ENCODE assay signal across 13 cellular contexts in genomic region chr2:128617661-128618060, GRCh38.
DNase-seq lines count a peak whose midpoint lies in the region; TF ChIP-seq lines count a peak whose summit lies in the region.
"Had no signal": no experiment of that assay in that cellular context is flagged by ENCODE, and none has a peak within 500 bp of the region (broad histone marks: within the 10 kb centered on the region; RNA-seq: fewer than 3 reads in every experiment).

No MANE protein-coding gene starts in this region.

- H3K4ac ChIP-seq in trophoblast cell (ENCODE audit: low read depth, low read length), result no peak overlapping the region

- H3K36me3 Mint-ChIP-seq in chondrocyte (ENCODE audit: low read depth), result no peaks in the 10 kb centered on the region
- no peaks in the 10 kb centered on the region for H3K36me3 Mint-ChIP-seq in glutamatergic neuron (ENCODE audit: unreplicated experiment)
- H3K36me3 Mint-ChIP-seq: CD8-positive, alpha-beta memory T cell had no signal

- H3K4me1 Mint-ChIP-seq in chondrocyte (ENCODE audit: low read depth) (peaks cover 2% of the 10 kb centered on the region), glutamatergic neuron (ENCODE audit: low read depth, unreplicated experiment) (peaks cover 7% of the 10 kb centered on the region)
- H3K4me1 Mint-ChIP-seq: CD8-positive, alpha-beta memory T cell had no signal

- WGBS in spleen, 5 donors, result 77 to 97% (median 86%) methylated on average over 6 of the region's 6 CpGs
- WGBS in trophoblast cell (ENCODE audit: extremely low coverage, insufficient coverage, insufficient read length), result no CpG with 5 or more reads among the region's 6 CpGs

- H3K4me2 ChIP-seq in trophoblast cell (ENCODE audit: low read length), result no peak overlapping the region
- H3K4me2 ChIP-seq: A549 had no signal

- DNase-seq in chondrocyte (ENCODE audit: low spot score) (peak; percentile 62), glutamatergic neuron (peak; percentile 4), mesenteric fat pad (ENCODE audit: low spot score) (peak; percentile 43), spleen (peak; percentile 67), iPS-NIHi11 (ENCODE audit: low spot score) (no peak), NCI-H1436 treated with DMSO at 0.1 percent for 48 hours (lab: John Stamatoyannopoulos, UW) (no peak), trophoblast cell (no peak)
- DNase-seq: CD8-positive, alpha-beta memory T cell; DMS53; GF-D8 had no signal

- H2AFZ ChIP-seq in trophoblast cell (ENCODE audit: insufficient read depth, low read length, poor library complexity), result no peak overlapping the region

- no peaks in the 10 kb centered on the region for H3K27me3 ChIP-seq in spleen (replicated peaks in 1 of 7)
- no peaks in the 10 kb centered on the region for H3K27me3 ChIP-seq in trophoblast cell (ENCODE audit: insufficient read depth, low read length)

- no peak overlapping the region for H4K91ac ChIP-seq in trophoblast cell (ENCODE audit: low read depth, low read length)

- peaks cover 0 to 9% (median 0%) of the 10 kb centered on the region in 6 donors for H3K4me1 ChIP-seq in spleen
- H3K4me1 ChIP-seq in trophoblast cell (ENCODE audit: control insufficient read depth in 1 of 2, insufficient read depth in 2 of 2, low read length in 2 of 2), result no peaks in the 10 kb centered on the region
- H3K4me1 ChIP-seq: A549, Caco-2 had no signal

- H3K27ac Mint-ChIP-seq in chondrocyte (ENCODE audit: unreplicated experiment) (no peak overlapping the region), glutamatergic neuron (ENCODE audit: unreplicated experiment) (no peak overlapping the region)
- H3K27ac Mint-ChIP-seq: CD8-positive, alpha-beta memory T cell had no signal

- no peak overlapping the region for H3K9ac ChIP-seq in trophoblast cell (ENCODE audit: low read length)

- H4K8ac ChIP-seq in trophoblast cell (ENCODE audit: low read depth, low read length), result no peak overlapping the region

- no peaks in the 10 kb centered on the region for H3K79me1 ChIP-seq in trophoblast cell (ENCODE audit: low read length)

- H3K27ac ChIP-seq in spleen (no peak overlapping the region), trophoblast cell (ENCODE audit: low read depth, low read length) (no peak overlapping the region)
- H3K27ac ChIP-seq: A549, HL-60 had no signal

- no peak overlapping the region for H2BK120ac ChIP-seq in trophoblast cell (ENCODE audit: insufficient read depth, low read length, poor library complexity)

- H3K79me2 ChIP-seq in trophoblast cell (ENCODE audit: control insufficient read depth, insufficient read depth, low read length, poor library complexity), result no peaks in the 10 kb centered on the region

- no peak overlapping the region for H3K4me3 ChIP-seq in spleen
- H3K4me3 ChIP-seq in trophoblast cell (ENCODE audit: low read depth, low read length), result no peak overlapping the region
- H3K4me3 ChIP-seq: A549 had no signal

- H3K36me3 ChIP-seq in spleen, result no peaks in the 10 kb centered on the region
- H3K36me3 ChIP-seq in trophoblast cell (ENCODE audit: control insufficient read depth in 1 of 2, insufficient read depth in 2 of 2, low read length in 2 of 2), result no peaks in the 10 kb centered on the region

- H3K9me3 Mint-ChIP-seq in chondrocyte (ENCODE audit: low read depth) (no peaks in the 10 kb centered on the region), glutamatergic neuron (ENCODE audit: unreplicated experiment) (peaks cover 6% of the 10 kb centered on the region)

- H2AK5ac ChIP-seq in trophoblast cell (ENCODE audit: low read length), result no peak overlapping the region

- H4K12ac ChIP-seq in trophoblast cell (ENCODE audit: low read depth, low read length), result no peak overlapping the region

- TF ChIP-seq CTCF in chondrocyte (IDR thresholded peaks at IDR 0.05) (no peak), glutamatergic neuron (IDR thresholded peaks at IDR 0.05; ENCODE audit: partially characterized antibody, unreplicated experiment) (no peak), spleen (IDR thresholded peaks at IDR 0.05 in 8 of 11, conservative IDR thresholded peaks at IDR 0.05 in 3 of 11) (no peak)

- no peak overlapping the region for H3K14ac ChIP-seq in trophoblast cell (ENCODE audit: low read length)

- H3K18ac ChIP-seq in trophoblast cell (ENCODE audit: low read length), result no peak overlapping the region

- H3K9me3 ChIP-seq in spleen (no peaks in the 10 kb centered on the region), trophoblast cell (ENCODE audit: insufficient read depth, low read depth, low read length) (peaks cover 1% of the 10 kb centered on the region)
- H3K9me3 ChIP-seq: A549, Caco-2 had no signal

- H3K4me3 Mint-ChIP-seq in chondrocyte (ENCODE audit: unreplicated experiment), result no peak overlapping the region
- H3K4me3 Mint-ChIP-seq in glutamatergic neuron (ENCODE audit: unreplicated experiment), result no peak overlapping the region
- H3K4me3 Mint-ChIP-seq: CD8-positive, alpha-beta memory T cell had no signal

- H2BK12ac ChIP-seq in trophoblast cell (ENCODE audit: low read length), result no peak overlapping the region

- no peak overlapping the region for H3K23ac ChIP-seq in trophoblast cell (ENCODE audit: low read length)

- no peaks in the 10 kb centered on the region for H3K27me3 Mint-ChIP-seq in chondrocyte (ENCODE audit: low read depth)
- H3K27me3 Mint-ChIP-seq in glutamatergic neuron (ENCODE audit: unreplicated experiment), result peaks cover 5% of the 10 kb centered on the region

- H2BK5ac ChIP-seq in trophoblast cell (ENCODE audit: low read depth, low read length, poor library complexity), result no peak overlapping the region

- no peak for TF ChIP-seq POLR2A in spleen (IDR thresholded peaks at IDR 0.05)

- intact Hi-C loops in spleen (cut with DNase I; ENCODE audit: low total_unique reads), result no loop called here

Comparison
In these comparisons a context has a peak if more than half of its experiments do, and no peak if none do; other contexts are left out.
1. DNase-seq: peak in chondrocyte (single experiment), glutamatergic neuron (single experiment), mesenteric fat pad (single experiment) and spleen (single experiment); none in iPS-NIHi11 (single experiment), NCI-H1436 treated with DMSO at 0.1 percent for 48 hours (single experiment) and trophoblast cell (0 of 2).